1 cellular context compared by ENCODE assay signal in the genomic region with DNA sequence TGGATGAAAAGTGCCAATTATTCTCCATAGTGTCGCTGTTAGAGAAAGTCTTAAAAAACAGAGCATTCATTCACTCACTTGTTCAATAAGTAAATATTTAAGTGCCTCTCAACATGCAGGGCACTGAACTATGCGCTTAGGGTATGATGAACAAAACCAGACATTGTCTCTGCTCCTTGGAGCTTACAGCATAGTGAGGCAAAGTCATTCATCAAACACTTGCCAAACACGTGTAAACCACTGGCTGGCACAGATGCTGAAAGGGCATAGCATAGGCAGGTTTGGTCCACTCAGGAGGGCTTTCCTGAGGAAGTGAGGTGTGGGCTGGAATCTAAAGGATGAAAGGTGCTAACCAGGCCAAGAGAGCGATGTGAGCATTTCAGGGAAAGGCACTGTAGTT.
TF ChIP-seq lines count a peak whose summit lies in the region.

No MANE protein-coding gene starts in this region.

TF ChIP-seq in HepG2, 621 proteins besides CTCF, POLR2A, EP300 and RAD21 (continued from another document and continues in another):
- TF ChIP-seq, protein P1, sequence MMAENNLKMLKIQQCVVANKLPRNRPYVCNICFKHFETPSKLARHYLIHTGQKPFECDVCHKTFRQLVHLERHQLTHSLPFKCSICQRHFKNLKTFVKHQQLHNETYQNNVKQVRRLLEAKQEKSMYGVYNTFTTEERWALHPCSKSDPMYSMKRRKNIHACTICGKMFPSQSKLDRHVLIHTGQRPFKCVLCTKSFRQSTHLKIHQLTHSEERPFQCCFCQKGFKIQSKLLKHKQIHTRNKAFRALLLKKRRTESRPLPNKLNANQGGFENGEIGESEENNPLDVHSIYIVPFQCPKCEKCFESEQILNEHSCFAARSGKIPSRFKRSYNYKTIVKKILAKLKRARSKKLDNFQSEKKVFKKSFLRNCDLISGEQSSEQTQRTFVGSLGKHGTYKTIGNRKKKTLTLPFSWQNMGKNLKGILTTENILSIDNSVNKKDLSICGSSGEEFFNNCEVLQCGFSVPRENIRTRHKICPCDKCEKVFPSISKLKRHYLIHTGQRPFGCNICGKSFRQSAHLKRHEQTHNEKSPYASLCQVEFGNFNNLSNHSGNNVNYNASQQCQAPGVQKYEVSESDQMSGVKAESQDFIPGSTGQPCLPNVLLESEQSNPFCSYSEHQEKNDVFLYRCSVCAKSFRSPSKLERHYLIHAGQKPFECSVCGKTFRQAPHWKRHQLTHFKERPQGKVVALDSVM (CRISPR knock-in tag; IDR thresholded peaks at IDR 0.05), result no peak
- TF ChIP-seq ZNF747 (CRISPR knock-in tag; IDR thresholded peaks at IDR 0.05; ENCODE audit: borderline replicate concordance) (no peak), SP5 (CRISPR knock-in tag; IDR thresholded peaks at IDR 0.05; ENCODE audit: borderline replicate concordance, low read depth) (peak; percentile 39; the same call in 1 of the 2 replicates), RFX3 (CRISPR knock-in tag; IDR thresholded peaks at IDR 0.05) (no peak), LCORL (IDR thresholded peaks at IDR 0.05) (no peak), LCORL (CRISPR knock-in tag; IDR thresholded peaks at IDR 0.05) (peak; percentile 33; the same call in 1 of the 2 replicates), GPN1 (CRISPR knock-in tag; IDR thresholded peaks at IDR 0.05; ENCODE audit: borderline replicate concordance) (no peak), IRX3 (CRISPR knock-in tag; IDR thresholded peaks at IDR 0.05; ENCODE audit: borderline replicate concordance, low read depth) (no peak), NFIC (IDR thresholded peaks at IDR 0.05; ENCODE audit: low read length) (no peak), MAF1 (CRISPR knock-in tag; IDR thresholded peaks at IDR 0.05; ENCODE audit: borderline replicate concordance) (no peak), UBTF (CRISPR knock-in tag; IDR thresholded peaks at IDR 0.05) (no peak), CCAR2 (optimal IDR thresholded peaks at IDR 0.05; ENCODE audit: low read depth, low read length) (no peak), DNMT1 (CRISPR knock-in tag; IDR thresholded peaks at IDR 0.05) (no peak), SRSF9 (IDR thresholded peaks at IDR 0.05; ENCODE audit: borderline replicate concordance, insufficient read depth, low read depth, low read length, poor library complexity, severe bottlenecking) (no peak), ZMYM3 (CRISPR knock-in tag; IDR thresholded peaks at IDR 0.05) (peak; percentile 72; the same call in 1 of the 2 replicates), SSRP1 (CRISPR knock-in tag; IDR thresholded peaks at IDR 0.05) (peak; percentile 30; the same call in 1 of the 2 replicates), HNF1B (CRISPR knock-in tag; IDR thresholded peaks at IDR 0.05) (no peak), KLF13 (CRISPR knock-in tag; IDR thresholded peaks at IDR 0.05) (no peak), TBX3 (IDR thresholded peaks at IDR 0.05; ENCODE audit: borderline replicate concordance) (peak; percentile 31; the same call in 1 of the 2 replicates), ZNF460 (CRISPR knock-in tag; IDR thresholded peaks at IDR 0.05; ENCODE audit: borderline replicate concordance) (no peak), JUNB (CRISPR knock-in tag; IDR thresholded peaks at IDR 0.05; ENCODE audit: borderline replicate concordance) (no peak), ZNF567 (CRISPR knock-in tag; IDR thresholded peaks at IDR 0.05; ENCODE audit: borderline replicate concordance) (no peak), ZBTB7B (CRISPR knock-in tag; IDR thresholded peaks at IDR 0.05) (no peak), RNF219 (CRISPR knock-in tag; IDR thresholded peaks at IDR 0.05) (no peak), ELF3 (CRISPR knock-in tag; IDR thresholded peaks at IDR 0.05) (peak; percentile 56), ARID5B (CRISPR knock-in tag; IDR thresholded peaks at IDR 0.05) (peak; percentile 88), FOXA1 (IDR thresholded peaks at IDR 0.05) (no peak), FOXA1 (CRISPR knock-in tag; IDR thresholded peaks at IDR 0.05) (peak; percentile 68; the same call in 1 of the 2 replicates), ZNF607 (CRISPR knock-in tag; IDR thresholded peaks at IDR 0.05; ENCODE audit: borderline replicate concordance) (no peak), ARID4A (CRISPR knock-in tag; IDR thresholded peaks at IDR 0.05; ENCODE audit: borderline replicate concordance) (peak; percentile 34; the same call in 1 of the 2 replicates), YEATS2 (CRISPR knock-in tag; IDR thresholded peaks at IDR 0.05; ENCODE audit: borderline replicate concordance) (peak; percentile 42; the same call in 1 of the 2 replicates), ZNF713 (CRISPR knock-in tag; IDR thresholded peaks at IDR 0.05) (no peak), MYC (CRISPR knock-in tag; IDR thresholded peaks at IDR 0.05; ENCODE audit: borderline replicate concordance) (peak; percentile 74), KDM6A (CRISPR knock-in tag; IDR thresholded peaks at IDR 0.05; ENCODE audit: low read depth) (peak; percentile 28; the same call in 1 of the 2 replicates), ZNF382 (CRISPR knock-in tag; IDR thresholded peaks at IDR 0.05; ENCODE audit: borderline replicate concordance) (no peak), ZNF329 (CRISPR knock-in tag; IDR thresholded peaks at IDR 0.05; ENCODE audit: low read depth) (no peak)
- TF ChIP-seq, protein P2, sequence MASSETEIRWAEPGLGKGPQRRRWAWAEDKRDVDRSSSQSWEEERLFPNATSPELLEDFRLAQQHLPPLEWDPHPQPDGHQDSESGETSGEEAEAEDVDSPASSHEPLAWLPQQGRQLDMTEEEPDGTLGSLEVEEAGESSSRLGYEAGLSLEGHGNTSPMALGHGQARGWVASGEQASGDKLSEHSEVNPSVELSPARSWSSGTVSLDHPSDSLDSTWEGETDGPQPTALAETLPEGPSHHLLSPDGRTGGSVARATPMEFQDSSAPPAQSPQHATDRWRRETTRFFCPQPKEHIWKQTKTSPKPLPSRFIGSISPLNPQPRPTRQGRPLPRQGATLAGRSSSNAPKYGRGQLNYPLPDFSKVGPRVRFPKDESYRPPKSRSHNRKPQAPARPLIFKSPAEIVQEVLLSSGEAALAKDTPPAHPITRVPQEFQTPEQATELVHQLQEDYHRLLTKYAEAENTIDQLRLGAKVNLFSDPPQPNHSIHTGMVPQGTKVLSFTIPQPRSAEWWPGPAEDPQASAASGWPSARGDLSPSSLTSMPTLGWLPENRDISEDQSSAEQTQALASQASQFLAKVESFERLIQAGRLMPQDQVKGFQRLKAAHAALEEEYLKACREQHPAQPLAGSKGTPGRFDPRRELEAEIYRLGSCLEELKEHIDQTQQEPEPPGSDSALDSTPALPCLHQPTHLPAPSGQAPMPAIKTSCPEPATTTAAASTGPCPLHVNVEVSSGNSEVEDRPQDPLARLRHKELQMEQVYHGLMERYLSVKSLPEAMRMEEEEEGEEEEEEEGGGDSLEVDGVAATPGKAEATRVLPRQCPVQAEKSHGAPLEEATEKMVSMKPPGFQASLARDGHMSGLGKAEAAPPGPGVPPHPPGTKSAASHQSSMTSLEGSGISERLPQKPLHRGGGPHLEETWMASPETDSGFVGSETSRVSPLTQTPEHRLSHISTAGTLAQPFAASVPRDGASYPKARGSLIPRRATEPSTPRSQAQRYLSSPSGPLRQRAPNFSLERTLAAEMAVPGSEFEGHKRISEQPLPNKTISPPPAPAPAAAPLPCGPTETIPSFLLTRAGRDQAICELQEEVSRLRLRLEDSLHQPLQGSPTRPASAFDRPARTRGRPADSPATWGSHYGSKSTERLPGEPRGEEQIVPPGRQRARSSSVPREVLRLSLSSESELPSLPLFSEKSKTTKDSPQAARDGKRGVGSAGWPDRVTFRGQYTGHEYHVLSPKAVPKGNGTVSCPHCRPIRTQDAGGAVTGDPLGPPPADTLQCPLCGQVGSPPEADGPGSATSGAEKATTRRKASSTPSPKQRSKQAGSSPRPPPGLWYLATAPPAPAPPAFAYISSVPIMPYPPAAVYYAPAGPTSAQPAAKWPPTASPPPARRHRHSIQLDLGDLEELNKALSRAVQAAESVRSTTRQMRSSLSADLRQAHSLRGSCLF (CRISPR knock-in tag; IDR thresholded peaks at IDR 0.05; ENCODE audit: borderline replicate concordance), result no peak
